In genomic region chr15:75729304-75730069, GRCh38 we compare ENCODE assay signal across 23 cellular contexts. TPM values are rescaled to one million over a fixed set of nuclear protein-coding genes. Genes with fewer than 3 reads are reported as not detected.
DNase-seq lines count a peak whose midpoint lies in the region; ATAC-seq and TF ChIP-seq lines count a peak whose summit lies in the region.
"Had no signal": no experiment of that assay in that cellular context is flagged by ENCODE, and none has a peak within 500 bp of the region (broad histone marks: within the 10 kb centered on the region; RNA-seq: fewer than 3 reads in every experiment).

No MANE protein-coding gene starts in this region.

- H3K27ac Mint-ChIP-seq in WTC11, result no peak overlapping the region
- H3K27ac Mint-ChIP-seq: B cell, HFFc6 had no signal

- TF ChIP-seq CTCF in WTC11 (IDR thresholded peaks at IDR 0.05) (no peak), lower lobe of right lung (IDR thresholded peaks at IDR 0.05) (no peak), tibial artery (IDR thresholded peaks at IDR 0.05) (no peak)

- ATAC-seq in WTC11 (no peak), lower lobe of right lung (no peak), HG03354 (IDR thresholded peaks at IDR 0.05; ENCODE audit: poor library complexity, severe bottlenecking, unreplicated experiment) (no peak), HG02884 (IDR thresholded peaks at IDR 0.05; ENCODE audit: unreplicated experiment) (no peak)

- H3K4me1 ChIP-seq in lower lobe of right lung (peaks cover 19% of the 10 kb centered on the region), tibial artery (peaks cover 6 to 8% (median 7%) of the 10 kb centered on the region in 4 donors)

- DNase-seq in activated effector memory CD4-positive, alpha-beta T cell treated with anti-CD3 and anti-CD28 coated beads, Interleukin-2, amount 50 U/mL, for 16 hours, result peak; percentile 48
- DNase-seq in activated effector memory CD4-positive, alpha-beta T cell treated with Interleukin-2 at 50 U/mL for 16 hours, result no peak
- DNase-seq in WTC11 (ENCODE audit: low spot score) (no peak), lower lobe of right lung (peak; percentile 25), tibial artery (peak; percentile 6 to 56), islet precursor cell (no peak)
- DNase-seq: DMS53, EL, GF-D8, HFFc6, KG1, NCI-H1092, NCI-H146, NCI-H2029, NCI-H345, NCI-H524, NCI-H82, OCI-M1, Right ventricle myocardium superior had no signal

- POLR2A ChIA-PET in WTC11 (lab: Charles Lee), result no interaction called here

- no peaks in the 10 kb centered on the region for H3K27me3 ChIP-seq in lower lobe of right lung (ENCODE audit: low read depth)
- H3K27me3 ChIP-seq in tibial artery, result no peaks in the 10 kb centered on the region

- peaks cover 29% of the 10 kb centered on the region for H3K27me3 Mint-ChIP-seq in WTC11 (ENCODE audit: low read depth)

- H3K9me3 ChIP-seq in lower lobe of right lung (no peaks in the 10 kb centered on the region), tibial artery (no peaks in the 10 kb centered on the region)

- H3K36me3 Mint-ChIP-seq in WTC11, result no peaks in the 10 kb centered on the region

- H3K4me3 ChIP-seq in lower lobe of right lung (no peak overlapping the region), tibial artery (no peak overlapping the region)

- H3K36me3 ChIP-seq in lower lobe of right lung (no peaks in the 10 kb centered on the region), tibial artery (no peaks in the 10 kb centered on the region)

- H3K4me3 Mint-ChIP-seq in WTC11, result no peak overlapping the region
- H3K4me3 Mint-ChIP-seq: B cell, HFFc6 had no signal

- intact Hi-C loops in lower lobe of right lung (cut with DNase I) (no loop called here), tibial artery (cut with DNase I; ENCODE audit: low total_unique reads) (loop anchor here (5.0 kb wide), 1 partner anchor 73 kb away; no protein-coding TSS in a partner anchor)

- peaks cover 15% of the 10 kb centered on the region for H3K4me1 Mint-ChIP-seq in WTC11

- H3K27ac ChIP-seq in lower lobe of right lung (no peak overlapping the region), tibial artery (no peak overlapping the region)
- H3K27ac ChIP-seq: HL-60 had no signal

- no peaks in the 10 kb centered on the region for H3K9me3 Mint-ChIP-seq in WTC11
- H3K9me3 Mint-ChIP-seq: HFFc6 had no signal

- CTCF ChIA-PET in WTC11 (lab: Charles Lee), result interaction anchor here (0.6 to 2.9 kb wide), 8 partner anchors 9 to 113 kb away, joined by 3 to 40 read pairs (median 8); partner anchors contain the start of genes CSPG4 and UBE2Q2

TF ChIP-seq in WTC11, 78 proteins besides CTCF, POLR2A, EP300 and RAD21:
- TF ChIP-seq ZBTB21 (CRISPR knock-in tag; IDR thresholded peaks at IDR 0.05; ENCODE audit: borderline replicate concordance) (no peak), ZNF121 (CRISPR knock-in tag; IDR thresholded peaks at IDR 0.05) (peak; percentile 70; the same call in 1 of the 2 replicates)

RNA-seq across cellular contexts. Expression of gene CSPG4, which starts 16.8 kb away (rescaled TPM):
- total RNA-seq in WTC11 (2021), result 2.9 to 3.6 TPM (median 3.6 TPM) in 3 replicates
- 15.0 TPM for total RNA-seq in lower lobe of right lung

Comparison
In these comparisons a context has a peak if more than half of its experiments do, and no peak if none do; other contexts are left out.
1. DNase-seq: peak in activated effector memory CD4-positive, alpha-beta T cell treated with anti-CD3 and anti-CD28 coated beads, Interleukin-2, amount 50 U/mL, for 16 hours (single experiment), lower lobe of right lung (single experiment) and tibial artery (2 of 2); none in activated effector memory CD4-positive, alpha-beta T cell treated with Interleukin-2 at 50 U/mL for 16 hours (single experiment), WTC11 (single experiment) and islet precursor cell (single experiment).